ENCODE assay signal across 12 cellular contexts in genomic region chr1:75796376-75797272, GRCh38. TPM values are rescaled to one million over a fixed set of nuclear protein-coding genes. Genes with fewer than 3 reads are reported as not detected.
DNase-seq lines count a peak whose midpoint lies in the region; ATAC-seq, FAIRE-seq and TF ChIP-seq lines count a peak whose summit lies in the region.
"Had no signal": no experiment of that assay in that cellular context is flagged by ENCODE, and none has a peak within 500 bp of the region (broad histone marks: within the 10 kb centered on the region; RNA-seq: fewer than 3 reads in every experiment).

Gene MSH4 (plus strand): TSS chr1:75796882. CDS start chr1:75796986, 104 bp downstream.

- TSS peak; percentile 3 for BruUV-seq in PC-3 (replicated peaks; lab: Mats Ljungman, UMichigan)

- peaks cover 15% of the 10 kb centered on the region for H3F3A ChIP-seq in PC-3 (ENCODE audit: low read length, unreplicated experiment)

- H3K79me2 ChIP-seq in PC-3 (ENCODE audit: low read length): peaks cover 12% of the 10 kb centered on the region

- ATAC-seq in PC-3: peak; percentile 40
- peak in 7 of 8 donors; percentile 22 to 66 (median 37) for ATAC-seq in heart right ventricle
- ATAC-seq in aorta (ENCODE audit: low FRiP score): peak; percentile 39
- no peak for ATAC-seq in HG02852 (IDR thresholded peaks at IDR 0.05; ENCODE audit: unreplicated experiment)

- no peaks in the 10 kb centered on the region for H3K9me3 ChIP-seq in PC-3 (ENCODE audit: low read length)
- H3K9me3 ChIP-seq in heart right ventricle: no peaks in the 10 kb centered on the region
- H3K9me3 ChIP-seq in aorta (ENCODE audit: control insufficient read depth, low read length): no peaks in the 10 kb centered on the region
- H3K9me3 ChIP-seq: sigmoid colon, vagina had no signal

- no peak for FAIRE-seq in urothelium cell line (lab: Jason Lieb, UNC)

- H3K27me3 ChIP-seq in PC-3 (ENCODE audit: low read length) (no peaks in the 10 kb centered on the region), heart right ventricle (no peaks in the 10 kb centered on the region), aorta (ENCODE audit: control insufficient read depth in 1 of 2, insufficient read depth in 2 of 2, low read length in 1 of 2) (no peaks in the 10 kb centered on the region)
- H3K27me3 ChIP-seq: sigmoid colon, vagina had no signal

- no peaks in the 10 kb centered on the region for H3K9me2 ChIP-seq in PC-3 (replicated peaks; ENCODE audit: low read length)

- TF ChIP-seq CTCF in PC-3 (conservative IDR thresholded peaks at IDR 0.05; ENCODE audit: low read depth, low read length): no peak
- no peak for TF ChIP-seq CTCF in heart right ventricle (IDR thresholded peaks at IDR 0.05)

- 91 to 92% methylated on average over 34 of the region's 34 CpGs for WGBS in heart right ventricle, 2 donors
- 76 to 83% methylated on average over 34 of the region's 34 CpGs for WGBS in aorta, 2 donors

- intact Hi-C loops in PC-3 (cut with micrococcal nuclease): no loop called here
- intact Hi-C loops in heart right ventricle (cut with DNase I): no loop called here
- intact Hi-C loops in aorta (cut with DNase I): no loop called here

- H3K4me2 ChIP-seq in PC-3 (ENCODE audit: low read length): no peak within 1 kb of the TSS

- peaks cover 30% of the 10 kb centered on the region for H4K20me1 ChIP-seq in PC-3 (ENCODE audit: low read length)

- H3K9ac ChIP-seq in PC-3 (ENCODE audit: low read length): no peak within 1 kb of the TSS

- H3K4me1 ChIP-seq in PC-3 (ENCODE audit: insufficient read depth, low read length) (peaks cover 3% of the 10 kb centered on the region; the same call in 1 of the 2 replicates), heart right ventricle (peaks cover 0 to 3% (median 0%) of the 10 kb centered on the region in 9 donors), aorta (ENCODE audit: control insufficient read depth in 1 of 2, insufficient read depth in 2 of 2, low read length in 2 of 2) (no peaks in the 10 kb centered on the region)
- H3K4me1 ChIP-seq: sigmoid colon, vagina had no signal

- H3K36me3 ChIP-seq in PC-3 (ENCODE audit: low read depth, low read length) (peaks cover 41% of the 10 kb centered on the region), heart right ventricle (peaks cover 0 to 86% (median 54%) of the 10 kb centered on the region in 9 donors), aorta (ENCODE audit: control insufficient read depth in 1 of 2, insufficient read depth in 2 of 2, low read length in 1 of 2) (peaks cover 0 to 6% of the 10 kb centered on the region in 2 donors)

- POLR2A ChIA-PET in PC-3 (lab: Charles Lee; ENCODE audit: unreplicated experiment): no interaction called here

- H3K4me3 ChIP-seq in PC-3 (ENCODE audit: low read length) (no peak within 1 kb of the TSS), heart right ventricle (no peak within 1 kb of the TSS), aorta (ENCODE audit: low read length in 2 of 2) (no peak within 1 kb of the TSS)
- H3K4me3 ChIP-seq: vagina had no signal

- H3K27ac ChIP-seq in PC-3 (ENCODE audit: low read length): no peak within 1 kb of the TSS
- H3K27ac ChIP-seq in heart right ventricle: no peak within 1 kb of the TSS
- H3K27ac ChIP-seq in aorta (ENCODE audit: low read depth in 1 of 2, low read length in 2 of 2): no peak within 1 kb of the TSS
- H3K27ac ChIP-seq: sigmoid colon, vagina had no signal

- CTCF ChIA-PET in PC-3 (lab: Charles Lee): no interaction called here

- H2AFZ ChIP-seq in PC-3 (ENCODE audit: low read length): no peak within 1 kb of the TSS

- DNase-seq in stimulated activated CD4-positive, alpha-beta T cell treated with anti-CD3 and anti-CD28 coated beads, Interleukin-4, amount 100 ng/mL, for 1 hour: peak; percentile 23
- DNase-seq in stimulated activated CD4-positive, alpha-beta T cell treated with anti-CD3 and anti-CD28 coated beads, Interleukin-4, amount 100 ng/mL, for 4 hours: no peak
- DNase-seq in PC-3 (no peak), heart right ventricle (no peak), aorta (peak in 1 of 2 donors; percentile 76), urothelium cell line (ENCODE audit: low spot score) (no peak), NCI-H446 (lab: John Stamatoyannopoulos, UW) (no peak)
- DNase-seq: NCI-H774, sigmoid colon had no signal

RNA-seq across cellular contexts. Expression of gene MSH4, which starts in this region (rescaled TPM):
- total RNA-seq in PC-3 (2014; rRNA removed): 0.17 TPM in 1 of 2 replicates, not detected in the other
- total RNA-seq in heart right ventricle: under 1 TPM; 0.14 to 0.59 (median 0.33) TPM
- polyA plus RNA-seq in heart right ventricle: under 1 TPM; 0.12 to 0.88 TPM
- under 1 TPM; 0.68 to 0.72 TPM for total RNA-seq in aorta
- polyA plus RNA-seq in aorta: under 1 TPM in 1 of 2 donors, not detected in 1; 0.46 TPM
- total RNA-seq: glomerular endothelial cell had no signal

Comparison
In these comparisons a context has a peak if more than half of its experiments do, and no peak if none do; other contexts are left out.
1. Peak in ATAC-seq in PC-3; RNA of the gene not detected or under 1 TPM.
2. Peak in ATAC-seq in heart right ventricle; RNA of the gene not detected or under 1 TPM.
3. Peak in ATAC-seq in aorta; RNA of the gene not detected or under 1 TPM.